Comparison of ENCODE assay signal across 34 cellular contexts in the genomic region with DNA sequence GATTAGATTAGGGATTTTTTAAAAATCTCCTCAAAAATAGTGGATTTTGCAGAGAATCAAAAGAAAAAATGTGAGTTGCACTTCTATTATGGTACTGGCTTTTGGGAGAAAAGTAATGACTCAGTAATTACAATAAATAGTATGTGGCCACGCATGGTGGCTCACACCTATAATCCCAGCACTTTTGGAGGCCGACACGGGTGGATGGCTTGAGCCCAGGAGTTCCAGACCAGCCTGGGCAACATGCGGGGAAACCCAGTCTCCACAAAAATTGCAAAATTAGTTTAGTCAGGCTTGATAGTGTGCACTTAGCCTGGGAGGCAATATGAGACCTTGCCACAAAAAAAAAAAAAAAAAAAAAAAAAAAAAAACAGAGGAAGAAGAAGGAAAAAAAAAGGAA.
"Had no signal": no experiment of that assay in that cellular context is flagged by ENCODE, and none has a peak within 500 bp of the region (broad histone marks: within the 10 kb centered on the region; RNA-seq: fewer than 3 reads in every experiment).

No MANE protein-coding gene starts in this region.

- H3K36me3 ChIP-seq: ascending aorta, WERI-Rb-1 had no signal

- H3K9me3 Mint-ChIP-seq: activated CD4-positive, alpha-beta memory T cell treated with anti-CD3 and anti-CD28 coated beads, Interleukin-2, amount 10 ng/mL, durations not matched to agents 7 days and 5 days; activated CD4-positive, alpha-beta T cell treated with anti-CD3 and anti-CD28 coated beads, Interleukin-2, amount 10 ng/mL, durations not matched to agents 7 days and 5 days; activated naive CD4-positive, alpha-beta T cell treated with anti-CD3 and anti-CD28 coated beads, Interleukin-2, amount 10 ng/mL, durations not matched to agents 7 days and 5 days; activated naive CD4-positive, alpha-beta T cell treated with anti-CD3 and anti-CD28 coated beads, Interleukin-2, amount 50 U/mL, for 24 hours; activated T-cell treated with anti-CD3 and anti-CD28 coated beads, Interleukin-2, amount 50 U/mL, for 24 hours; activated T-helper 2 cell treated with anti-CD3 and anti-CD28 coated beads, Interferon-gamma antibody, Interleukin-2, Interleukin-4, amounts not matched to agents 10 μg/mL and 5 μg/mL and 100 μg/mL, durations not matched to agents 14 hours and 24 hours and 36 hours; T-helper 1 cell treated with Interleukin-12 subunit alpha and Interleukin-12 subunit beta and Interleukin-4 antibody, amounts not matched to agents 30 μg/mL and 1 μg/mL, for 36 hours; WTC11 had no signal

- H3K4me3 Mint-ChIP-seq: activated CD4-positive, alpha-beta memory T cell treated with anti-CD3 and anti-CD28 coated beads, Interleukin-2, amount 10 ng/mL, durations not matched to agents 7 days and 5 days; activated CD4-positive, alpha-beta T cell treated with anti-CD3 and anti-CD28 coated beads for 36 hours; activated CD4-positive, alpha-beta T cell treated with anti-CD3 and anti-CD28 coated beads, Interleukin-2, amount 10 ng/mL, durations not matched to agents 7 days and 5 days; activated CD8-positive, alpha-beta memory T cell treated with anti-CD3 and anti-CD28 coated beads, Interleukin-2, amount 10 ng/mL, durations not matched to agents 7 days and 5 days; activated CD8-positive, alpha-beta T cell treated with anti-CD3 and anti-CD28 coated beads, Interleukin-2, amount 10 ng/mL, durations not matched to agents 7 days and 5 days; activated naive CD4-positive, alpha-beta T cell treated with anti-CD3 and anti-CD28 coated beads, Interleukin-2, amount 10 ng/mL, durations not matched to agents 7 days and 5 days; activated naive CD4-positive, alpha-beta T cell treated with anti-CD3 and anti-CD28 coated beads, Interleukin-2, amount 50 U/mL, for 24 hours; activated naive CD8-positive, alpha-beta T cell; activated naive CD8-positive, alpha-beta T cell treated with anti-CD3 and anti-CD28 coated beads, Interleukin-2, amount 10 ng/mL, durations not matched to agents 7 days and 5 days; activated naive CD8-positive, alpha-beta T cell treated with anti-CD3 and anti-CD28 coated beads, Interleukin-2, amount 50 U/mL, for 24 hours; activated T-cell treated with anti-CD3 and anti-CD28 coated beads, Interleukin-2, amount 50 U/mL, for 24 hours; brain; T-helper 1 cell treated with Interleukin-12 subunit alpha and Interleukin-12 subunit beta and Interleukin-4 antibody, amounts not matched to agents 30 μg/mL and 1 μg/mL, for 36 hours; T-helper 2 cell treated with Interferon-gamma antibody and Interleukin-4, amounts not matched to agents 5 μg/mL and 100 μg/mL, for 36 hours; WTC11 had no signal

- H3K4me1 Mint-ChIP-seq: activated CD4-positive, alpha-beta memory T cell treated with anti-CD3 and anti-CD28 coated beads, Interleukin-2, amount 10 ng/mL, durations not matched to agents 7 days and 5 days; activated CD4-positive, alpha-beta T cell treated with anti-CD3 and anti-CD28 coated beads for 36 hours; activated CD4-positive, alpha-beta T cell treated with anti-CD3 and anti-CD28 coated beads, Interleukin-2, amount 10 ng/mL, durations not matched to agents 7 days and 5 days; activated CD8-positive, alpha-beta memory T cell treated with anti-CD3 and anti-CD28 coated beads, Interleukin-2, amount 10 ng/mL, durations not matched to agents 7 days and 5 days; activated naive CD4-positive, alpha-beta T cell treated with anti-CD3 and anti-CD28 coated beads, Interleukin-2, amount 10 ng/mL, durations not matched to agents 7 days and 5 days; activated naive CD4-positive, alpha-beta T cell treated with anti-CD3 and anti-CD28 coated beads, Interleukin-2, amount 50 U/mL, for 24 hours; activated naive CD8-positive, alpha-beta T cell treated with anti-CD3 and anti-CD28 coated beads, Interleukin-2, amount 10 ng/mL, durations not matched to agents 7 days and 5 days; activated naive CD8-positive, alpha-beta T cell treated with anti-CD3 and anti-CD28 coated beads, Interleukin-2, amount 50 U/mL, for 24 hours; brain had no signal

- H3K4me1 ChIP-seq: ascending aorta had no signal

- H3K27me3 Mint-ChIP-seq: activated CD4-positive, alpha-beta memory T cell treated with anti-CD3 and anti-CD28 coated beads, Interleukin-2, amount 10 ng/mL, durations not matched to agents 7 days and 5 days; activated CD4-positive, alpha-beta T cell treated with anti-CD3 and anti-CD28 coated beads for 36 hours; activated CD4-positive, alpha-beta T cell treated with anti-CD3 and anti-CD28 coated beads, Interleukin-2, amount 10 ng/mL, durations not matched to agents 7 days and 5 days; activated CD8-positive, alpha-beta memory T cell treated with anti-CD3 and anti-CD28 coated beads, Interleukin-2, amount 10 ng/mL, durations not matched to agents 7 days and 5 days; activated naive CD4-positive, alpha-beta T cell treated with anti-CD3 and anti-CD28 coated beads, Interleukin-2, amount 10 ng/mL, durations not matched to agents 7 days and 5 days; activated naive CD4-positive, alpha-beta T cell treated with anti-CD3 and anti-CD28 coated beads, Interleukin-2, amount 50 U/mL, for 24 hours; activated naive CD8-positive, alpha-beta T cell; activated naive CD8-positive, alpha-beta T cell treated with anti-CD3 and anti-CD28 coated beads, Interleukin-2, amount 50 U/mL, for 24 hours; activated T-cell treated with anti-CD3 and anti-CD28 coated beads, Interleukin-2, amount 50 U/mL, for 24 hours; brain had no signal

- H3K9me3 ChIP-seq: ascending aorta had no signal

- DNase-seq: activated CD4-positive, alpha-beta memory T cell treated with anti-CD3 and anti-CD28 coated beads, Interleukin-2, amount 10 ng/mL, durations not matched to agents 7 days and 5 days; activated CD4-positive, alpha-beta T cell treated with anti-CD3 and anti-CD28 coated beads for 1 hour; activated CD4-positive, alpha-beta T cell treated with anti-CD3 and anti-CD28 coated beads for 36 hours; activated CD4-positive, alpha-beta T cell treated with anti-CD3 and anti-CD28 coated beads for 48 hours; activated CD4-positive, alpha-beta T cell treated with anti-CD3 and anti-CD28 coated beads, Interleukin-2, amount 10 ng/mL, durations not matched to agents 7 days and 5 days; activated CD4-positive, alpha-beta T cell treated with anti-CD3 and anti-CD28 coated beads, Interleukin-2, amount 50 U/mL, for 48 hours; activated CD4-positive, CD25-positive, alpha-beta regulatory T cell; activated CD8-positive, alpha-beta memory T cell treated with anti-CD3 and anti-CD28 coated beads for 24 hours; activated CD8-positive, alpha-beta memory T cell treated with anti-CD3 and anti-CD28 coated beads, Interleukin-2, amount 10 ng/mL, durations not matched to agents 7 days and 5 days; activated CD8-positive, alpha-beta memory T cell treated with anti-CD3 and anti-CD28 coated beads, Interleukin-2, amount 50 U/mL, for 48 hours; activated CD8-positive, alpha-beta T cell treated with anti-CD3 and anti-CD28 coated beads, Interleukin-2, amount 10 ng/mL, durations not matched to agents 7 days and 5 days; activated effector memory CD4-positive, alpha-beta T cell treated with Interleukin-2 at 50 U/mL for 16 hours; activated gamma-delta T cell; activated naive CD4-positive, alpha-beta T cell treated with anti-CD3 and anti-CD28 coated beads, Interleukin-2, amount 10 ng/mL, durations not matched to agents 7 days and 5 days; activated naive CD4-positive, alpha-beta T cell treated with Interleukin-2 at 50 U/mL for 16 hours; activated naive CD8-positive, alpha-beta T cell treated with anti-CD3 and anti-CD28 coated beads, Interleukin-2, amount 10 ng/mL, durations not matched to agents 7 days and 5 days; activated naive CD8-positive, alpha-beta T cell treated with anti-CD3 and anti-CD28 coated beads, Interleukin-2, amount 50 U/mL, for 24 hours; activated T-cell treated with anti-CD3 and anti-CD28 coated beads, Interleukin-2, amount 50 U/mL, for 24 hours; activated T-cell treated with anti-CD3 and anti-CD28 coated beads, Interleukin-2, amount 50 U/mL, for 48 hours; amygdala; anterior cingulate cortex; central memory CD4-positive, alpha-beta T cell; T-helper 1 cell; T-helper 2 cell; T-helper 9 cell; WERI-Rb-1 had no signal

- H3K27me3 ChIP-seq: ascending aorta had no signal

- H3K27ac Mint-ChIP-seq: activated CD4-positive, alpha-beta memory T cell treated with anti-CD3 and anti-CD28 coated beads, Interleukin-2, amount 10 ng/mL, durations not matched to agents 7 days and 5 days; activated CD4-positive, alpha-beta T cell treated with anti-CD3 and anti-CD28 coated beads for 36 hours; activated CD4-positive, alpha-beta T cell treated with anti-CD3 and anti-CD28 coated beads, Interleukin-2, amount 10 ng/mL, durations not matched to agents 7 days and 5 days; activated CD8-positive, alpha-beta memory T cell treated with anti-CD3 and anti-CD28 coated beads, Interleukin-2, amount 10 ng/mL, durations not matched to agents 7 days and 5 days; activated CD8-positive, alpha-beta T cell treated with anti-CD3 and anti-CD28 coated beads, Interleukin-2, amount 10 ng/mL, durations not matched to agents 7 days and 5 days; activated naive CD4-positive, alpha-beta T cell treated with anti-CD3 and anti-CD28 coated beads, Interleukin-2, amount 10 ng/mL, durations not matched to agents 7 days and 5 days; activated naive CD4-positive, alpha-beta T cell treated with anti-CD3 and anti-CD28 coated beads, Interleukin-2, amount 50 U/mL, for 24 hours; activated naive CD8-positive, alpha-beta T cell; activated naive CD8-positive, alpha-beta T cell treated with anti-CD3 and anti-CD28 coated beads, Interleukin-2, amount 10 ng/mL, durations not matched to agents 7 days and 5 days; activated naive CD8-positive, alpha-beta T cell treated with anti-CD3 and anti-CD28 coated beads, Interleukin-2, amount 50 U/mL, for 24 hours; activated T-cell treated with anti-CD3 and anti-CD28 coated beads, Interleukin-2, amount 50 U/mL, for 24 hours; activated T-helper 2 cell treated with anti-CD3 and anti-CD28 coated beads, Interferon-gamma antibody, Interleukin-2, Interleukin-4, amounts not matched to agents 10 μg/mL and 5 μg/mL and 100 μg/mL, durations not matched to agents 14 hours and 24 hours and 36 hours; brain; T-helper 1 cell treated with Interleukin-12 subunit alpha and Interleukin-12 subunit beta and Interleukin-4 antibody, amounts not matched to agents 30 μg/mL and 1 μg/mL, for 36 hours; T-helper 2 cell treated with Interferon-gamma antibody and Interleukin-4, amounts not matched to agents 5 μg/mL and 100 μg/mL, for 36 hours; WTC11 had no signal

- H3K36me3 Mint-ChIP-seq: activated CD8-positive, alpha-beta memory T cell treated with anti-CD3 and anti-CD28 coated beads, Interleukin-2, amount 10 ng/mL, durations not matched to agents 7 days and 5 days; activated naive CD4-positive, alpha-beta T cell treated with anti-CD3 and anti-CD28 coated beads, Interleukin-2, amount 10 ng/mL, durations not matched to agents 7 days and 5 days; activated naive CD4-positive, alpha-beta T cell treated with anti-CD3 and anti-CD28 coated beads, Interleukin-2, amount 50 U/mL, for 24 hours; activated naive CD8-positive, alpha-beta T cell; activated naive CD8-positive, alpha-beta T cell treated with anti-CD3 and anti-CD28 coated beads, Interleukin-2, amount 10 ng/mL, durations not matched to agents 7 days and 5 days; brain; WTC11 had no signal

- H3K27ac ChIP-seq: ascending aorta, WERI-Rb-1 had no signal

- H3K4me3 ChIP-seq: ascending aorta had no signal
